In the genomic region with DNA sequence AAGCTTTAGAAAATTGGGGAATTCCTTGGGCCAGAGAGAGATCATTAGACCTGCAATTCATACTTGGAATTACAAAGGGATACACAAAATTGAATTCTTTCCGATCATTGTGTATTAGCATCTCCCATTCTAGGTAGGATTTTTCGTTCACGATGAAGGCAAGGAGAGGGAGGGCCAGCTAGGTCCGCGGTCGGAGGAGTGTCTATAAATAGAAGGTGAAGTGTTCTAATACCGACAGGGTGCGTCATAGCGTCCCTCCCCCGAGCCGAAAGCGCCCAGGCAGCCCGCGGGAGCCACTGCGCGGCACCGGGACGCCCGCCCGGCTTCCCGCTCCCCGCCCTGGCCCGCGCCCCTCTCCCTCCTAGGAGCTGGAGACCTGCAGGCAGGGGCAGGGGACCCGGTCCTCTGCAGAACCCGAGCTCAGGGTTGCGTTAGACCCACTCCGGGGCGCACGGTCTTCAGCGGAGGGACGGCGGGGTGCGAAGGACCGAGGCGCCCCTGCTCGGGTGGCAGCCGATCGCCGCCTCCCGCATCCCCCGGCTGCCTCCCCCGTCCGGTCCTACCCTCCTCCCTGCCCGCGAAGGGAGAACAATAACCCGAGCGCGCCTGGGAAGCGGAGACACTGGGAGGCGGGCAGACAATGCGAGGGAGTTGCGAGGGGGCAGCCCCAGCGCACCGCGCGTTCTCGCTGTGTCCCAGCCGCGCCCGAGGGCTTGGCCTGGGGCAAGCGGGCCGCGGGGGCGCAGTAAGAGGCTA, we compare ENCODE assay signal across 8 cellular contexts.
DNase-seq lines count a peak whose midpoint lies in the region; ATAC-seq and TF ChIP-seq lines count a peak whose summit lies in the region.

No MANE protein-coding gene starts in this region.

- no peaks in the 10 kb centered on the region for H3K9me3 ChIP-seq in iPS DF 6.9 (ENCODE audit: control insufficient read depth, insufficient read depth, low read length)
- no peaks in the 10 kb centered on the region for H3K9me3 ChIP-seq in sigmoid colon

- no peak overlapping the region for H3K27ac ChIP-seq in iPS DF 6.9 (ENCODE audit: low read length)
- H3K27ac ChIP-seq in sigmoid colon = peak overlapping the region; percentile 92 to 98 (median 96)

- peak; percentile 69 for DNase-seq in NK-92 treated with Interleukin-12 subunit alpha and Interleukin-12 subunit beta, amount 100 ng/mL, for 24 hours (lab: John Stamatoyannopoulos, UW)
- DNase-seq in NK-92 (lab: John Stamatoyannopoulos, UW; ENCODE audit: unreplicated experiment) (no peak), NCI-H187 (lab: John Stamatoyannopoulos, UW) (peak; percentile 97 to 98), T1000 (lab: John Stamatoyannopoulos, UW) (peak; percentile 71), astrocyte of the spinal cord (ENCODE audit: low read depth, low spot score) (peak; percentile 92), iPS DF 6.9 (ENCODE audit: low read depth, low spot score) (no peak), sigmoid colon (peak; percentile 97)

- no CpG with 5 or more reads among the region's 65 CpGs for WGBS in iPS DF 6.9 (ENCODE audit: insufficient coverage, insufficient read length)
- WGBS in sigmoid colon, 2 donors = 0% methylated on average over 65 of the region's 65 CpGs

- H3K36me3 ChIP-seq in iPS DF 6.9 (ENCODE audit: control insufficient read depth, insufficient read depth, low read length) = no peaks in the 10 kb centered on the region
- H3K36me3 ChIP-seq in sigmoid colon = no peaks in the 10 kb centered on the region

- ATAC-seq in HG02943 (IDR thresholded peaks at IDR 0.05; ENCODE audit: low read depth, unreplicated experiment) = peak; percentile 84

- no peak for TF ChIP-seq CTCF in astrocyte of the spinal cord (IDR thresholded peaks at IDR 0.05; ENCODE audit: low read depth, low read length)
- TF ChIP-seq CTCF in sigmoid colon (IDR thresholded peaks at IDR 0.05) = no peak

- peak overlapping the region; percentile 46 for H3K4me3 ChIP-seq in astrocyte of the spinal cord (ENCODE audit: low read depth, low read length)
- peak overlapping the region; percentile 70; the same call in 1 of the 2 replicates for H3K4me3 ChIP-seq in iPS DF 6.9 (ENCODE audit: low read length)
- H3K4me3 ChIP-seq in sigmoid colon = peak overlapping the region; percentile 60 to 69 (median 65)

- intact Hi-C loops in sigmoid colon (cut with DNase I) = loop anchor here (1.0 to 2.0 kb wide), 3 partner anchors 17 to 123 kb away; no protein-coding TSS in a partner anchor

- peak; percentile 88 to 90 for TF ChIP-seq POLR2A in sigmoid colon (IDR thresholded peaks at IDR 0.05)

- H3K4me1 ChIP-seq in iPS DF 6.9 (ENCODE audit: control insufficient read depth, insufficient read depth, low read length) (0 out of 2 replicates have a peak, but pooled peaks cover 1% of the 10 kb centered on the region), sigmoid colon (peaks cover 0 to 58% (median 27%) of the 10 kb centered on the region in 4 donors)

- TF ChIP-seq EP300 in sigmoid colon (IDR thresholded peaks at IDR 0.05) = peak in 2 of 4 donors; percentile 6 to 21

- in situ Hi-C loops in astrocyte of the spinal cord (cut with HindIII; ENCODE audit: low sequenced_read_pairs) = no loop called here

- H3K27me3 ChIP-seq in iPS DF 6.9 (ENCODE audit: control insufficient read depth, insufficient read depth, low read length) = peaks cover 5% of the 10 kb centered on the region; the same call in 1 of the 2 replicates
- no peaks in the 10 kb centered on the region for H3K27me3 ChIP-seq in sigmoid colon

Comparison
In these comparisons a context has a peak if more than half of its experiments do, and no peak if none do; other contexts are left out.
1. DNase-seq: peak in NK-92 treated with Interleukin-12 subunit alpha and Interleukin-12 subunit beta, amount 100 ng/mL, for 24 hours (single experiment), NCI-H187 (2 of 2), T1000 (single experiment), astrocyte of the spinal cord (single experiment) and sigmoid colon (single experiment); none in NK-92 (single experiment) and iPS DF 6.9 (single experiment).
2. Peak in every context shown above with its lines, with median percentiles within 50 percentile points of each other: H3K4me3 ChIP-seq.